ENCODE assay signal across 8 cellular contexts in the genomic region with DNA sequence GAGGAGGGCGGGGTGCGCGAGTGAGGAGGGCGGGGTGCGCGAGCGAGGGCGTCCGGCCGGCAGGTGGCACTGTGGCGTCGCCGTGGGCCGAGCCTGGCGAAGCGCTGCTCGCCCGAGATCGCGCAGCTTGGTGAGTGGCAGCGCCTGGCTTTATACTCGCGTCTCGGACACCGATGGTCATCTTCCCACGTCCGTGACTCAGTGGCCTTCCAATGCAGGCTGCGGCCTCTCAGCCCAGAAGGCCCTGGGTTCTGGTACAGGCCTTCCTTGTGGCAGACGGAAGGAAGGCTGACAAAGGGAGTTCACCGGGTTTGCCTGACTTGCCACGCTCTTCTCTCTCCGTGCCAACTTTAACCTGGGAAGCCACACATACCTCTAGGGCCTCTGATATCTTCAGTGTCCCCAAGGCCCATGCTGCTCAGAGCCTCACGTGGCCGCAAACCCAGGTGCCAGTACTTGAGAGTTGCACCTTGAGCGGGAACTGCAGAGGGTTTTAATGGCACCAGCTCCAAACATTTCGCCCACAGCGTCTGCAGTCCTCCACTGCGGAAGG.
DNase-seq lines count a peak whose midpoint lies in the region; ATAC-seq and TF ChIP-seq lines count a peak whose summit lies in the region.

No MANE protein-coding gene starts in this region.

- TF ChIP-seq CTCF in LNCaP clone FGC (IDR thresholded peaks at IDR 0.05; ENCODE audit: control insufficient read depth, extremely low read depth, insufficient read depth) = peak; percentile 87
- TF ChIP-seq CTCF in choroid plexus epithelial cell (conservative IDR thresholded peaks at IDR 0.05; ENCODE audit: low read depth, low read length) = peak; percentile 56

- H3K36me3 ChIP-seq in GM23248 (ENCODE audit: low read depth) = no peaks in the 10 kb centered on the region

- no peaks in the 10 kb centered on the region for H3K9me3 ChIP-seq in GM23248 (ENCODE audit: low read depth)

- ATAC-seq in activated CD4-positive, alpha-beta T cell treated with anti-CD3 and anti-CD28 coated beads for 36 hours = peak; percentile 93
- ATAC-seq in left colon = peak; percentile 92

- H3K4me2 ChIP-seq in GM23248 (ENCODE audit: unreplicated experiment) = peak overlapping the region; percentile 62

- WGBS in GM23248 (ENCODE audit: low coverage in 1 of 2, low lambda C conversion rate in 2 of 2, missing lambda C conversion rate in 2 of 2), 2 experiments = 19 to 31% methylated on average over 19 to 32 of the region's 38 CpGs

- H2AFZ ChIP-seq in GM23248 = peak overlapping the region; percentile 65

- peak; percentile 12 for DNase-seq in GM04503 (ENCODE audit: low read depth)
- DNase-seq in GM23248 = peak; percentile 84
- peak; percentile 17 for DNase-seq in LNCaP clone FGC (ENCODE audit: low read depth)
- peak; percentile 91 for DNase-seq in activated CD4-positive, alpha-beta T cell treated with anti-CD3 and anti-CD28 coated beads for 36 hours
- DNase-seq in choroid plexus epithelial cell (ENCODE audit: low read depth) = peak; percentile 82
- DNase-seq in left colon = peak; percentile 53 to 91
- DNase-seq in stimulated activated CD4-positive, alpha-beta T cell treated with anti-CD3 and anti-CD28 coated beads, Interleukin-1b, Interleukin-23, amount 100 ng/mL, for 4 hours (ENCODE audit: low read depth in 2 of 2) = peak; percentile 85 to 86
- DNase-seq in GF-D8 (lab: John Stamatoyannopoulos, UW) = no peak

- no peaks in the 10 kb centered on the region for H3F3A ChIP-seq in GM23248 (ENCODE audit: insufficient read depth)

- no peaks in the 10 kb centered on the region for H4K20me1 ChIP-seq in GM23248 (ENCODE audit: insufficient read depth)

- in situ Hi-C loops in GM23248 (cut with MboI) = no loop called here

- no peaks in the 10 kb centered on the region for H3K9me2 ChIP-seq in GM23248 (ENCODE audit: insufficient read depth)

- intact Hi-C loops in activated CD4-positive, alpha-beta T cell treated with anti-CD3 and anti-CD28 coated beads for 36 hours (cut with DNase I, micrococcal nuclease) = loop anchor here (2.0 to 10.0 kb wide), 11 partner anchors 116 to 1079 kb away; partner anchors contain the start of genes ASB7 (in 1 of the 2), LINS1 (in 1 of the 2), LRRC28 (in 1 of the 2) and LYSMD4 (in 1 of the 2)
- intact Hi-C loops in left colon (cut with DNase I, micrococcal nuclease) = no loop called here

- H3K27me3 Mint-ChIP-seq in activated CD4-positive, alpha-beta T cell treated with anti-CD3 and anti-CD28 coated beads for 36 hours = no peaks in the 10 kb centered on the region

- H3K4me3 ChIP-seq in GM23248 (peak overlapping the region; percentile 56), LNCaP clone FGC (ENCODE audit: low read depth, low read length) (0 out of 2 replicates have a peak overlapping the region, but pooled peaks have one; percentile 2), choroid plexus epithelial cell (ENCODE audit: low read depth, low read length) (peak overlapping the region; percentile 61)

- H3K9ac ChIP-seq in GM23248 = peak overlapping the region; percentile 46

- no peaks in the 10 kb centered on the region for H3K4me1 ChIP-seq in GM23248 (ENCODE audit: insufficient read depth)

- H3K27ac Mint-ChIP-seq in activated CD4-positive, alpha-beta T cell treated with anti-CD3 and anti-CD28 coated beads for 36 hours = peak overlapping the region; percentile 81

- H3K79me2 ChIP-seq in GM23248 (ENCODE audit: insufficient read depth) = no peaks in the 10 kb centered on the region

- H3K36me3 Mint-ChIP-seq in activated CD4-positive, alpha-beta T cell treated with anti-CD3 and anti-CD28 coated beads for 36 hours (ENCODE audit: low read depth) = no peaks in the 10 kb centered on the region

- peaks cover 17% of the 10 kb centered on the region for H3K4me1 Mint-ChIP-seq in activated CD4-positive, alpha-beta T cell treated with anti-CD3 and anti-CD28 coated beads for 36 hours

- CTCF ChIA-PET in activated CD4-positive, alpha-beta T cell treated with anti-CD3 and anti-CD28 coated beads for 36 hours (lab: Charles Lee) = interaction anchor here (0.6 to 2.5 kb wide), 6 partner anchors 30 to 674 kb away, joined by 3 to 18 read pairs (median 4); partner anchors contain the start of genes ADAMTS17 and ASB7

- peak overlapping the region; percentile 80 for H3K4me3 Mint-ChIP-seq in activated CD4-positive, alpha-beta T cell treated with anti-CD3 and anti-CD28 coated beads for 36 hours

- peaks cover 8% of the 10 kb centered on the region; the same call in 1 of the 2 replicates for H3K27me3 ChIP-seq in GM23248 (replicated peaks; ENCODE audit: insufficient read depth)

- no peak overlapping the region for H3K27ac ChIP-seq in GM23248

- no peaks in the 10 kb centered on the region for H3K9me3 Mint-ChIP-seq in activated CD4-positive, alpha-beta T cell treated with anti-CD3 and anti-CD28 coated beads for 36 hours (ENCODE audit: low read depth)

- POLR2A ChIA-PET in activated CD4-positive, alpha-beta T cell treated with anti-CD3 and anti-CD28 coated beads for 36 hours (lab: Charles Lee) = no interaction called here

Comparison
In these comparisons a context has a peak if more than half of its experiments do, and no peak if none do; other contexts are left out.
1. H3K4me3 ChIP-seq: peak in every context shown above with its lines; median percentile 61 in choroid plexus epithelial cell; 56 in GM23248; 2 in LNCaP clone FGC.
2. intact Hi-C loops: an anchor here in activated CD4-positive, alpha-beta T cell treated with anti-CD3 and anti-CD28 coated beads for 36 hours (2.0 to 10.0 kb wide); none called in left colon.